7 cellular contexts compared by ENCODE assay signal in genomic region chr5:34244281-34245031, GRCh38.
DNase-seq lines count a peak whose midpoint lies in the region; ATAC-seq and TF ChIP-seq lines count a peak whose summit lies in the region.
"Not testable (repeated sequence)": the region's sequence is repeated elsewhere in the genome, so short reads cannot be mapped to it uniquely, and the experiment has no call there.

No MANE protein-coding gene starts in this region.

- peak overlapping the region; percentile 8 for H3K4me3 ChIP-seq in fibroblast of mammary gland (ENCODE audit: control insufficient read depth, low read depth, low read length)

- peak; percentile 41 for ATAC-seq in GM18520 (IDR thresholded peaks at IDR 0.05; ENCODE audit: unreplicated experiment)
- ATAC-seq in HG03442 (IDR thresholded peaks at IDR 0.05; ENCODE audit: unreplicated experiment), result peak; percentile 54

- DNase-seq in T-helper 2 cell (peak; percentile 54 to 87 (median 73)), fibroblast of mammary gland (ENCODE audit: low read depth) (peak; percentile 52), mesenteric fat pad (ENCODE audit: low spot score) (peak; percentile 90)
- peak; percentile 81 for DNase-seq in activated naive CD4-positive, alpha-beta T cell treated with anti-CD3 and anti-CD28 coated beads, Interleukin-2, amount 50 U/mL, for 16 hours
- DNase-seq in stimulated activated CD4-positive, alpha-beta T cell treated with anti-CD3 and anti-CD28 coated beads, Interleukin-1b, Interleukin-23, amount 100 ng/mL, for 1 hour (ENCODE audit: low read depth in 2 of 2), result peak; percentile 46

- not testable (repeated sequence) for TF ChIP-seq CTCF in fibroblast of mammary gland (conservative IDR thresholded peaks at IDR 0.05; ENCODE audit: control insufficient read depth, insufficient read depth, low read depth, low read length)

Comparison
In these comparisons a context has a peak if more than half of its experiments do, and no peak if none do; other contexts are left out.
1. Peak in every context shown above with its lines: DNase-seq, ATAC-seq and H3K4me3 ChIP-seq.